In genomic region chr18:62877448-62878221, GRCh38 we compare ENCODE assay signal across 11 cellular contexts.
DNase-seq lines count a peak whose midpoint lies in the region; ATAC-seq, FAIRE-seq and TF ChIP-seq lines count a peak whose summit lies in the region.
"Had no signal": no experiment of that assay in that cellular context is flagged by ENCODE, and none has a peak within 500 bp of the region (broad histone marks: within the 10 kb centered on the region; RNA-seq: fewer than 3 reads in every experiment).

No MANE protein-coding gene starts in this region.

- H3K4me3 Mint-ChIP-seq in astrocyte (ENCODE audit: unreplicated experiment) (peak overlapping the region; percentile 25), type B pancreatic cell (no peak overlapping the region)
- H3K4me3 Mint-ChIP-seq: CD4-positive, CD25-positive, alpha-beta regulatory T cell had no signal

- intact Hi-C loops in heart right ventricle (cut with DNase I): loop anchor here in 1 of 10 donors (10.0 kb wide), 1 partner anchor 163 kb away; the partner anchor contains the start of gene PHLPP1

- H3K27me3 ChIP-seq in heart right ventricle (no peaks in the 10 kb centered on the region), right atrium auricular region (no peaks in the 10 kb centered on the region), astrocyte (ENCODE audit: insufficient read depth, low read length) (no peaks in the 10 kb centered on the region)

- H3K27me3 Mint-ChIP-seq in astrocyte (ENCODE audit: low read depth, unreplicated experiment) (no peaks in the 10 kb centered on the region), type B pancreatic cell (no peaks in the 10 kb centered on the region)
- H3K27me3 Mint-ChIP-seq: CD4-positive, CD25-positive, alpha-beta regulatory T cell had no signal

- POLR2A ChIA-PET in GM10248 (lab: Yijun Ruan, JAX): no interaction called here

- ATAC-seq in heart right ventricle (peak in 5 of 8 donors; percentile 18 to 59 (median 41)), HG03342 (IDR thresholded peaks at IDR 0.05; ENCODE audit: unreplicated experiment) (no peak)

- DNase-seq in heart right ventricle (no peak), right atrium auricular region (ENCODE audit: low spot score) (no peak), astrocyte (ENCODE audit: low read depth) (peak; percentile 83), iPS DF 4.7 (ENCODE audit: extremely low read depth, low spot score) (peak; percentile 78), type B pancreatic cell (ENCODE audit: extremely low spot score, unreplicated experiment) (no peak), GM10248 (ENCODE audit: extremely low spot score) (no peak), NCI-H187 (lab: John Stamatoyannopoulos, UW) (no peak)
- DNase-seq: CD4-positive, CD25-positive, alpha-beta regulatory T cell; SIG-M5 had no signal

- H3K27ac ChIP-seq in heart right ventricle (peak overlapping the region in 6 of 10 donors; percentile 9 to 61 (median 27)), right atrium auricular region (peak overlapping the region in 1 of 2 donors; percentile 53), astrocyte (ENCODE audit: low read depth, low read length) (peak overlapping the region; percentile 53)
- H3K27ac ChIP-seq: HL-60 had no signal

- no peak overlapping the region for H3K4me3 ChIP-seq in heart right ventricle
- peak overlapping the region in 1 of 2 donors; percentile 2 for H3K4me3 ChIP-seq in right atrium auricular region
- H3K4me3 ChIP-seq in astrocyte (ENCODE audit: insufficient read depth, low read depth, low read length): peak overlapping the region; percentile 6

- H3K4me1 ChIP-seq in heart right ventricle (peaks cover 0 to 53% (median 24%) of the 10 kb centered on the region in 9 donors), right atrium auricular region (peaks cover 0 to 31% of the 10 kb centered on the region in 2 donors), astrocyte (ENCODE audit: insufficient read depth, low read length) (peaks cover 41% of the 10 kb centered on the region)

- peaks cover 43% of the 10 kb centered on the region for H3K4me1 Mint-ChIP-seq in astrocyte (ENCODE audit: low read depth, unreplicated experiment)
- H3K4me1 Mint-ChIP-seq in type B pancreatic cell (ENCODE audit: unreplicated experiment): peaks cover 24% of the 10 kb centered on the region

- H3K9me3 Mint-ChIP-seq in astrocyte (ENCODE audit: unreplicated experiment) (no peaks in the 10 kb centered on the region), type B pancreatic cell (no peaks in the 10 kb centered on the region)
- H3K9me3 Mint-ChIP-seq: CD4-positive, CD25-positive, alpha-beta regulatory T cell had no signal

- H4K20me1 ChIP-seq in astrocyte (ENCODE audit: insufficient read depth, low read length): no peaks in the 10 kb centered on the region

- TF ChIP-seq CTCF in heart right ventricle (IDR thresholded peaks at IDR 0.05) (peak in 2 of 9 donors; percentile 20 to 23), right atrium auricular region (IDR thresholded peaks at IDR 0.05) (peak in 1 of 2 donors; percentile 24), astrocyte (IDR thresholded peaks at IDR 0.05; ENCODE audit: insufficient read depth, low read depth, low read length) (peak; percentile 2), type B pancreatic cell (conservative IDR thresholded peaks at IDR 0.05) (no peak), GM10248 (IDR thresholded peaks at IDR 0.05; ENCODE audit: control extremely low read depth, extremely low read depth, low read depth, missing control alignments) (no peak)

- no peaks in the 10 kb centered on the region for H3K79me2 ChIP-seq in astrocyte (ENCODE audit: insufficient read depth, low read length)

- CTCF ChIA-PET in GM10248 (lab: Yijun Ruan, JAX): interaction anchor here (0.9 to 1.3 kb wide), 3 partner anchors 10 to 57 kb away, joined by 3 to 4 read pairs (median 3); no protein-coding TSS in a partner anchor

- WGBS in heart right ventricle, 2 donors: 23 to 28% methylated on average over 5 of the region's 5 CpGs

- FAIRE-seq in astrocyte (lab: Jason Lieb, UNC): peak; percentile 87

- no peak overlapping the region for H2AFZ ChIP-seq in astrocyte (ENCODE audit: low read depth, low read length)

- H3K4me2 ChIP-seq in astrocyte (ENCODE audit: low read length): peak overlapping the region; percentile 78

- H3K36me3 ChIP-seq in heart right ventricle (no peaks in the 10 kb centered on the region), right atrium auricular region (no peaks in the 10 kb centered on the region), astrocyte (ENCODE audit: insufficient read depth, low read length) (no peaks in the 10 kb centered on the region)

- peak overlapping the region; percentile 21 for H3K9ac ChIP-seq in astrocyte (ENCODE audit: low read length)

- H3K9me3 ChIP-seq in heart right ventricle (no peaks in the 10 kb centered on the region), right atrium auricular region (no peaks in the 10 kb centered on the region), astrocyte (ENCODE audit: insufficient read depth, low read depth, low read length) (no peaks in the 10 kb centered on the region)

- H3K36me3 Mint-ChIP-seq in astrocyte (ENCODE audit: low read depth, unreplicated experiment): no peaks in the 10 kb centered on the region
- H3K36me3 Mint-ChIP-seq in type B pancreatic cell: peaks cover 6% of the 10 kb centered on the region
- H3K36me3 Mint-ChIP-seq: CD4-positive, CD25-positive, alpha-beta regulatory T cell had no signal

- H3K27ac Mint-ChIP-seq in astrocyte (ENCODE audit: unreplicated experiment): peak overlapping the region; percentile 50
- H3K27ac Mint-ChIP-seq in type B pancreatic cell: peak overlapping the region; percentile 76

Comparison
In these comparisons a context has a peak if more than half of its experiments do, and no peak if none do; other contexts are left out.
1. DNase-seq: peak in astrocyte (single experiment) and iPS DF 4.7 (single experiment); none in heart right ventricle (0 of 2), right atrium auricular region (single experiment), type B pancreatic cell (single experiment), GM10248 (single experiment) and NCI-H187 (0 of 2).